ENCODE assay signal across 16 cellular contexts in genomic region chr14:102870994-102871831, GRCh38. TPM values are rescaled to one million over a fixed set of nuclear protein-coding genes. Genes with fewer than 3 reads are reported as not detected.
A peak's percentile ranks its signal among the peaks of the same experiment; 100 is the strongest.
DNase-seq lines count a peak whose midpoint lies in the region; ATAC-seq and TF ChIP-seq lines count a peak whose summit lies in the region.
"Had no signal": no experiment of that assay in that cellular context is flagged by ENCODE, and none has a peak within 500 bp of the region (broad histone marks: within the 10 kb centered on the region; RNA-seq: fewer than 3 reads in every experiment).

No MANE protein-coding gene starts in this region.

- H3K9me3 Mint-ChIP-seq in activated T-cell treated with anti-CD3 and anti-CD28 coated beads, Interleukin-2, amount 50 U/mL, for 24 hours, result no peaks in the 10 kb centered on the region
- H3K9me3 Mint-ChIP-seq: brain had no signal

- no peak for TF ChIP-seq POLR2A in thyroid gland (IDR thresholded peaks at IDR 0.05)

- H3K27me3 Mint-ChIP-seq in activated T-cell treated with anti-CD3 and anti-CD28 coated beads, Interleukin-2, amount 50 U/mL, for 24 hours, result no peaks in the 10 kb centered on the region
- H3K27me3 Mint-ChIP-seq: brain had no signal

- ATAC-seq in left cardiac atrium, result peak; percentile 40 to 50
- no peak for ATAC-seq in GM18502 (IDR thresholded peaks at IDR 0.05; ENCODE audit: poor library complexity, unreplicated experiment)
- ATAC-seq: PC-3 had no signal

- 15 to 60% methylated on average over 7 to 10 of the region's 10 CpGs for WGBS in thyroid gland, 2 donors

- H3K36me3 ChIP-seq in thyroid gland, result no peaks in the 10 kb centered on the region

- H3K9me3 ChIP-seq in thyroid gland, result no peaks in the 10 kb centered on the region
- H3K9me3 ChIP-seq: MG63 had no signal

- no peak for DNase-seq in activated T-cell treated with anti-CD3 and anti-CD28 coated beads, Interleukin-2, amount 50 U/mL, for 24 hours
- DNase-seq in activated T-cell treated with anti-CD3 and anti-CD28 coated beads for 4 hours, result no peak
- peak; percentile 75 for DNase-seq in NCI-H345 treated with DMSO at 0.1 percent for 48 hours (lab: John Stamatoyannopoulos, UW; ENCODE audit: unreplicated experiment)
- no peak for DNase-seq in left cardiac atrium
- peak; percentile 69 to 85 for DNase-seq in thyroid gland
- DNase-seq in NCI-H1417 treated with DMSO at 0.1 percent for 48 hours (lab: John Stamatoyannopoulos, UW), result no peak
- DNase-seq in medulla oblongata (ENCODE audit: extremely low spot score), result no peak
- DNase-seq: activated CD4-positive, alpha-beta T cell treated with anti-CD3 and anti-CD28 coated beads for 1 hour; activated gamma-delta T cell; effector CD8-positive, alpha-beta T cell; MG63; midbrain; PC-3 had no signal

- no peak for TF ChIP-seq CTCF in thyroid gland (IDR thresholded peaks at IDR 0.05)

- peaks cover 23% of the 10 kb centered on the region for H3K4me1 Mint-ChIP-seq in activated T-cell treated with anti-CD3 and anti-CD28 coated beads, Interleukin-2, amount 50 U/mL, for 24 hours (ENCODE audit: low read depth)
- H3K4me1 Mint-ChIP-seq: brain had no signal

- peaks cover 69% of the 10 kb centered on the region for H3K36me3 Mint-ChIP-seq in activated T-cell treated with anti-CD3 and anti-CD28 coated beads, Interleukin-2, amount 50 U/mL, for 24 hours (ENCODE audit: low read depth)

- intact Hi-C loops in left cardiac atrium (cut with DNase I) (no loop called here), thyroid gland (cut with DNase I) (no loop called here)

- H3K4me1 ChIP-seq in thyroid gland, result peaks cover 49 to 66% of the 10 kb centered on the region in 2 donors

- no peak overlapping the region for H3K4me3 ChIP-seq in thyroid gland (replicated peaks in 1 of 3)
- H3K4me3 ChIP-seq: MG63 had no signal

- no peaks in the 10 kb centered on the region for H3K27me3 ChIP-seq in thyroid gland
- H3K27me3 ChIP-seq: MG63 had no signal

- H3K27ac Mint-ChIP-seq in activated T-cell treated with anti-CD3 and anti-CD28 coated beads, Interleukin-2, amount 50 U/mL, for 24 hours, result peak overlapping the region; percentile 84
- H3K27ac Mint-ChIP-seq: brain had no signal

- H3K4me3 Mint-ChIP-seq in activated T-cell treated with anti-CD3 and anti-CD28 coated beads, Interleukin-2, amount 50 U/mL, for 24 hours, result no peak overlapping the region
- H3K4me3 Mint-ChIP-seq: brain had no signal

- H3K27ac ChIP-seq in thyroid gland, result peak overlapping the region; percentile 7 to 74 (median 70)

RNA-seq across cellular contexts. Expression of gene AMN, which starts 51.2 kb away (rescaled TPM):
- 1 to 10 TPM in 1 of 2 donors, under 1 TPM in 1; 0.68 to 1.6 TPM for total RNA-seq in left cardiac atrium
- total RNA-seq in thyroid gland, result 10 to 100 TPM in 1 of 4 donors, 1 to 10 TPM in 3; 1.3 to 18.8 (median 3.3) TPM
- total RNA-seq: HT1080, PC-3 had no signal

Comparison
In these comparisons a context has a peak if more than half of its experiments do, and no peak if none do; other contexts are left out.
1. DNase-seq: peak in NCI-H345 treated with DMSO at 0.1 percent for 48 hours (single experiment) and thyroid gland (2 of 2); none in activated T-cell treated with anti-CD3 and anti-CD28 coated beads, Interleukin-2, amount 50 U/mL, for 24 hours (single experiment), activated T-cell treated with anti-CD3 and anti-CD28 coated beads for 4 hours (single experiment), left cardiac atrium (single experiment), NCI-H1417 treated with DMSO at 0.1 percent for 48 hours (single experiment) and medulla oblongata (single experiment).